ENCODE assay signal across 17 cellular contexts in genomic region chr21:35023396-35024070, GRCh38. TPM values are rescaled to one million over a fixed set of nuclear protein-coding genes. Genes with fewer than 3 reads are reported as not detected.
DNase-seq lines count a peak whose midpoint lies in the region; ATAC-seq lines count a peak whose summit lies in the region.
"Had no signal": no experiment of that assay in that cellular context is flagged by ENCODE, and none has a peak within 500 bp of the region (broad histone marks: within the 10 kb centered on the region; RNA-seq: fewer than 3 reads in every experiment).

No MANE protein-coding gene starts in this region.

- no peaks in the 10 kb centered on the region for H3K9me3 ChIP-seq in CD4-positive, CD25-positive, alpha-beta regulatory T cell (ENCODE audit: control insufficient read depth in 2 of 2, low read length in 2 of 2)
- no peaks in the 10 kb centered on the region for H3K9me3 ChIP-seq in T-helper 17 cell (ENCODE audit: control insufficient read depth, low read length, poor library complexity, severe bottlenecking)
- H3K9me3 ChIP-seq: A549, gastroesophageal sphincter, HAP-1 had no signal

- no peak for DNase-seq in activated CD4-positive, alpha-beta T cell treated with anti-CD3 and anti-CD28 coated beads, Interleukin-2, amount 10 ng/mL, durations not matched to agents 24 days and 14 days
- DNase-seq in activated CD4-positive, alpha-beta T cell treated with anti-CD3 and anti-CD28 coated beads for 1 hour = no peak
- DNase-seq in CD4-positive, CD25-positive, alpha-beta regulatory T cell = no peak
- DNase-seq in T-helper 17 cell (no peak), left lobe of liver (ENCODE audit: low spot score) (no peak), NCI-H1436 treated with DMSO at 0.1 percent for 48 hours (lab: John Stamatoyannopoulos, UW) (no peak)
- DNase-seq: GDM1, Right ventricle myocardium superior had no signal

- no peak for ATAC-seq in CD4-positive, CD25-positive, alpha-beta regulatory T cell (ENCODE audit: low read depth in 2 of 2)
- ATAC-seq in T-helper 17 cell (no peak), left lobe of liver (peak; percentile 33), GM21381 (IDR thresholded peaks at IDR 0.05; ENCODE audit: unreplicated experiment) (no peak), GM19397 (IDR thresholded peaks at IDR 0.05; ENCODE audit: unreplicated experiment) (no peak)
- ATAC-seq: A549, gastroesophageal sphincter had no signal

- peaks cover 31% of the 10 kb centered on the region for H3K36me3 Mint-ChIP-seq in activated CD4-positive, alpha-beta T cell treated with anti-CD3 and anti-CD28 coated beads, Interleukin-2, amount 10 ng/mL, durations not matched to agents 24 days and 14 days (ENCODE audit: low read depth)
- H3K36me3 Mint-ChIP-seq in CD4-positive, CD25-positive, alpha-beta regulatory T cell = peaks cover 25% of the 10 kb centered on the region
- H3K36me3 Mint-ChIP-seq in T-helper 17 cell (ENCODE audit: low read depth) = no peaks in the 10 kb centered on the region

- peaks cover 3% of the 10 kb centered on the region for H3K9me3 Mint-ChIP-seq in activated CD4-positive, alpha-beta T cell treated with anti-CD3 and anti-CD28 coated beads, Interleukin-2, amount 10 ng/mL, durations not matched to agents 24 days and 14 days
- no peaks in the 10 kb centered on the region for H3K9me3 Mint-ChIP-seq in CD4-positive, CD25-positive, alpha-beta regulatory T cell

- H3K27ac Mint-ChIP-seq in activated CD4-positive, alpha-beta T cell treated with anti-CD3 and anti-CD28 coated beads, Interleukin-2, amount 10 ng/mL, durations not matched to agents 24 days and 14 days = peak overlapping the region; percentile 88
- peak overlapping the region; percentile 71 to 98 (median 97) for H3K27ac Mint-ChIP-seq in CD4-positive, CD25-positive, alpha-beta regulatory T cell
- H3K27ac Mint-ChIP-seq in T-helper 17 cell = peak overlapping the region; percentile 96
- H3K27ac Mint-ChIP-seq: progenitor cell of endocrine pancreas had no signal

- H3K27me3 Mint-ChIP-seq in activated CD4-positive, alpha-beta T cell treated with anti-CD3 and anti-CD28 coated beads, Interleukin-2, amount 10 ng/mL, durations not matched to agents 24 days and 14 days = no peaks in the 10 kb centered on the region
- H3K27me3 Mint-ChIP-seq in CD4-positive, CD25-positive, alpha-beta regulatory T cell = no peaks in the 10 kb centered on the region
- no peaks in the 10 kb centered on the region for H3K27me3 Mint-ChIP-seq in T-helper 17 cell
- H3K27me3 Mint-ChIP-seq: stimulated activated naive CD8-positive, alpha-beta T cell treated with anti-CD3 and anti-CD28 coated beads, Interleukin-15, amount 100 ng/mL, for 72 hours had no signal

- intact Hi-C loops in activated CD4-positive, alpha-beta T cell treated with anti-CD3 and anti-CD28 coated beads, Interleukin-2, amount 10 ng/mL, durations not matched to agents 24 days and 14 days (cut with micrococcal nuclease) = loop anchor here (2.0 kb wide), 1 partner anchor 27 kb away; no protein-coding TSS in a partner anchor

- H3K4me1 Mint-ChIP-seq in activated CD4-positive, alpha-beta T cell treated with anti-CD3 and anti-CD28 coated beads, Interleukin-2, amount 10 ng/mL, durations not matched to agents 24 days and 14 days = peaks cover 78% of the 10 kb centered on the region
- peaks cover 32 to 93% (median 79%) of the 10 kb centered on the region in 4 donors for H3K4me1 Mint-ChIP-seq in CD4-positive, CD25-positive, alpha-beta regulatory T cell
- H3K4me1 Mint-ChIP-seq in T-helper 17 cell = peaks cover 68% of the 10 kb centered on the region

- no peaks in the 10 kb centered on the region for H3K27me3 ChIP-seq in CD4-positive, CD25-positive, alpha-beta regulatory T cell (ENCODE audit: control insufficient read depth, insufficient read depth, low read length)

- peaks cover 85% of the 10 kb centered on the region for H3K4me1 ChIP-seq in CD4-positive, CD25-positive, alpha-beta regulatory T cell (ENCODE audit: control insufficient read depth, insufficient read depth, low read length, poor library complexity, severe bottlenecking)
- H3K4me1 ChIP-seq: HAP-1 had no signal

- H3K4me3 Mint-ChIP-seq in activated CD4-positive, alpha-beta T cell treated with anti-CD3 and anti-CD28 coated beads, Interleukin-2, amount 10 ng/mL, durations not matched to agents 24 days and 14 days = peak overlapping the region; percentile 52
- H3K4me3 Mint-ChIP-seq in CD4-positive, CD25-positive, alpha-beta regulatory T cell = peak overlapping the region; percentile 3 to 48 (median 24)
- H3K4me3 Mint-ChIP-seq in T-helper 17 cell = peak overlapping the region; percentile 7
- H3K4me3 Mint-ChIP-seq: stimulated activated naive CD8-positive, alpha-beta T cell treated with anti-CD3 and anti-CD28 coated beads, Interleukin-15, amount 100 ng/mL, for 72 hours had no signal

- peaks cover 9% of the 10 kb centered on the region for H3K36me3 ChIP-seq in CD4-positive, CD25-positive, alpha-beta regulatory T cell (ENCODE audit: control insufficient read depth, insufficient read depth, low read length)
- H3K36me3 ChIP-seq: gastroesophageal sphincter, HAP-1 had no signal

- peak overlapping the region; percentile 94 for H3K27ac ChIP-seq in CD4-positive, CD25-positive, alpha-beta regulatory T cell (ENCODE audit: insufficient read depth, low read length, poor library complexity, severe bottlenecking)
- H3K27ac ChIP-seq: A549, epithelial cell of prostate, gastroesophageal sphincter had no signal

- H3K4me3 ChIP-seq in CD4-positive, CD25-positive, alpha-beta regulatory T cell (ENCODE audit: low read depth, low read length) = peak overlapping the region; percentile 4
- H3K4me3 ChIP-seq: A549, gastroesophageal sphincter, HAP-1, smooth muscle cell had no signal

RNA-seq across cellular contexts. Expression of gene RUNX1, which starts 25.6 kb away (rescaled TPM):
- total RNA-seq in activated CD4-positive, alpha-beta T cell treated with anti-CD3 and anti-CD28 coated beads, Interleukin-2, amount 10 ng/mL, durations not matched to agents 24 days and 14 days = 100 and 101 TPM in 2 replicates
- 133 TPM for total RNA-seq in CD4-positive, CD25-positive, alpha-beta regulatory T cell
- polyA plus RNA-seq in CD4-positive, CD25-positive, alpha-beta regulatory T cell = 10 to 100 TPM; 14.2 to 22.7 (median 21.0) TPM
- 100 to 1,000 TPM in 1 of 2 donors, 10 to 100 TPM in 1; 97.0 to 110 TPM for total RNA-seq in T-helper 17 cell
- 4.3 TPM for total RNA-seq in left lobe of liver

Comparison
In these comparisons a context has a peak if more than half of its experiments do, and no peak if none do; other contexts are left out.
1. RNA of gene RUNX1, which starts 25.6 kb away (total RNA-seq): 133 TPM in CD4-positive, CD25-positive, alpha-beta regulatory T cell (single experiment), 97.0 to 110 TPM in T-helper 17 cell and 100 to 101 TPM in activated CD4-positive, alpha-beta T cell treated with anti-CD3 and anti-CD28 coated beads, Interleukin-2, amount 10 ng/mL, durations not matched to agents 24 days and 14 days; 4.3 TPM in left lobe of liver (single experiment); every median in the first group is over 10 times any median in the second.
2. Peak in every context shown above with its lines, with median percentiles within 50 percentile points of each other: H3K27ac Mint-ChIP-seq and H3K4me3 Mint-ChIP-seq.